Comparison of ENCODE assay signal across 10 cellular contexts in genomic region chr17:50918071-50918932, GRCh38. TPM values are rescaled to one million over a fixed set of nuclear protein-coding genes. Genes with fewer than 3 reads are reported as not detected.
DNase-seq lines count a peak whose midpoint lies in the region; ATAC-seq, FAIRE-seq and TF ChIP-seq lines count a peak whose summit lies in the region.
"Had no signal": no experiment of that assay in that cellular context is flagged by ENCODE, and none has a peak within 500 bp of the region (broad histone marks: within the 10 kb centered on the region; RNA-seq: fewer than 3 reads in every experiment).

No MANE protein-coding gene starts in this region.

- WGBS in esophagus muscularis mucosa: no CpG with 5 or more reads among the region's 21 CpGs
- WGBS in pancreas, 2 donors: 59 to 63% methylated on average over 19 to 21 of the region's 21 CpGs

- H3K4me3 ChIP-seq in CD4-positive, alpha-beta memory T cell (ENCODE audit: low read length in 2 of 2): no peak overlapping the region
- no peak overlapping the region for H3K4me3 ChIP-seq in esophagus muscularis mucosa
- H3K4me3 ChIP-seq in pancreas: no peak overlapping the region
- no peak overlapping the region for H3K4me3 ChIP-seq in MG63

- H3K27ac ChIP-seq in CD4-positive, alpha-beta memory T cell (ENCODE audit: low read depth, low read length): peak overlapping the region; percentile 75
- H3K27ac ChIP-seq in RWPE1: peak overlapping the region; percentile 78
- peak overlapping the region; percentile 81 to 87 (median 86) for H3K27ac ChIP-seq in esophagus muscularis mucosa (replicated peaks in 1 of 4)
- peak overlapping the region; percentile 87 to 90 (median 88) for H3K27ac ChIP-seq in pancreas

- no peaks in the 10 kb centered on the region for H3K27me3 Mint-ChIP-seq in CD4-positive, alpha-beta memory T cell

- TF ChIP-seq EP300 in esophagus muscularis mucosa (IDR thresholded peaks at IDR 0.05): no peak

- H3K36me3 Mint-ChIP-seq in CD4-positive, alpha-beta memory T cell: no peaks in the 10 kb centered on the region

- H3K4me3 Mint-ChIP-seq in CD4-positive, alpha-beta memory T cell: no peak overlapping the region

- FAIRE-seq in pancreas (lab: Jason Lieb, UNC): no peak

- peaks cover 18 to 56% (median 43%) of the 10 kb centered on the region in 4 donors for H3K4me1 Mint-ChIP-seq in CD4-positive, alpha-beta memory T cell

- peaks cover 43% of the 10 kb centered on the region for H3K4me1 ChIP-seq in CD4-positive, alpha-beta memory T cell (ENCODE audit: insufficient read depth, low read length)
- H3K4me1 ChIP-seq in esophagus muscularis mucosa (peaks cover 34 to 68% (median 63%) of the 10 kb centered on the region in 4 donors), pancreas (peaks cover 52 to 60% (median 56%) of the 10 kb centered on the region in 3 donors)

- CTCF ChIA-PET in CD4-positive, alpha-beta memory T cell (lab: Charles Lee; ENCODE audit: partially characterized antibody): interaction anchor here (0.9 to 3.4 kb wide), 2 partner anchors 52 to 65 kb away, joined by 6 to 14 read pairs; partner anchors contain the start of gene TOB1
- CTCF ChIA-PET in RWPE1 (lab: Yijun Ruan, JAX): no interaction called here

- no peak for TF ChIP-seq POLR2A in esophagus muscularis mucosa (IDR thresholded peaks at IDR 0.05; ENCODE audit: low read depth)

- no peaks in the 10 kb centered on the region for H3K9me3 Mint-ChIP-seq in CD4-positive, alpha-beta memory T cell

- no peaks in the 10 kb centered on the region for H3K9me3 ChIP-seq in CD4-positive, alpha-beta memory T cell (ENCODE audit: control insufficient read depth in 1 of 2, low read length in 2 of 2)
- no peaks in the 10 kb centered on the region for H3K9me3 ChIP-seq in esophagus muscularis mucosa
- H3K9me3 ChIP-seq in pancreas: no peaks in the 10 kb centered on the region
- H3K9me3 ChIP-seq in MG63: no peaks in the 10 kb centered on the region

- no peak for DNase-seq in CD4-positive, alpha-beta memory T cell
- DNase-seq in RWPE1 (ENCODE audit: low spot score) (no peak), esophagus muscularis mucosa (ENCODE audit: extremely low spot score) (no peak), pancreas (peak in 1 of 6 donors; percentile 73), MG63 (no peak), NCI-H1930 (lab: John Stamatoyannopoulos, UW) (no peak)
- DNase-seq: effector CD8-positive, alpha-beta T cell; left cardiac atrium had no signal

- peak overlapping the region; percentile 60 to 99 (median 97) for H3K27ac Mint-ChIP-seq in CD4-positive, alpha-beta memory T cell

- H3K27me3 ChIP-seq in CD4-positive, alpha-beta memory T cell (ENCODE audit: insufficient read depth, low read length): no peaks in the 10 kb centered on the region
- no peaks in the 10 kb centered on the region for H3K27me3 ChIP-seq in esophagus muscularis mucosa
- H3K27me3 ChIP-seq in pancreas: no peaks in the 10 kb centered on the region
- H3K27me3 ChIP-seq in MG63: no peaks in the 10 kb centered on the region

- no peaks in the 10 kb centered on the region for H3K36me3 ChIP-seq in CD4-positive, alpha-beta memory T cell (ENCODE audit: insufficient read depth, low read length)
- H3K36me3 ChIP-seq in esophagus muscularis mucosa (no peaks in the 10 kb centered on the region), pancreas (no peaks in the 10 kb centered on the region), MG63 (no peaks in the 10 kb centered on the region)

- intact Hi-C loops in CD4-positive, alpha-beta memory T cell (cut with micrococcal nuclease): no loop called here
- intact Hi-C loops in esophagus muscularis mucosa (cut with DNase I): no loop called here
- intact Hi-C loops in pancreas (cut with DNase I): loop anchor here in 1 of 3 donors (10.0 kb wide), 1 partner anchor 54 kb away; the partner anchor contains the start of gene TOB1

- POLR2A ChIA-PET in CD4-positive, alpha-beta memory T cell (lab: Charles Lee; ENCODE audit: partially characterized antibody): interaction anchor here (0.7 to 33.8 kb wide), 10 partner anchors 8 to 56 kb away, joined by 3 to 688 read pairs (median 6); partner anchors contain the start of gene TOB1
- POLR2A ChIA-PET in RWPE1 (lab: Yijun Ruan, JAX; ENCODE audit: low non-redundant PET): no interaction called here

- ATAC-seq in pancreas (no peak), GM21360 (IDR thresholded peaks at IDR 0.05; ENCODE audit: unreplicated experiment) (no peak)
- ATAC-seq in activated CD4-positive, CD25-positive, alpha-beta regulatory T cell treated with anti-CD3 and anti-CD28 coated beads, Interleukin-2, amount 50 U/mL, for 24 hours: no peak

- TF ChIP-seq CTCF in RWPE1 (conservative IDR thresholded peaks at IDR 0.05; ENCODE audit: low read depth) (no peak), esophagus muscularis mucosa (IDR thresholded peaks at IDR 0.05) (no peak), pancreas (IDR thresholded peaks at IDR 0.05) (no peak)

RNA-seq across cellular contexts. Expression of gene TOB1, which starts 52.1 kb away (rescaled TPM):
- total RNA-seq in CD4-positive, alpha-beta memory T cell: 100 to 1,000 TPM in 1 of 2 experiments, 10 to 100 TPM in 1; 93.7 to 104 TPM
- polyA plus RNA-seq in CD4-positive, alpha-beta memory T cell: 100 to 1,000 TPM in 1 of 2 donors, 10 to 100 TPM in 1; 74.3 to 102 TPM
- total RNA-seq in esophagus muscularis mucosa: 10 to 100 TPM; 26.7 to 34.4 (median 31.0) TPM
- 100 to 1,000 TPM in 3 of 6 donors, 10 to 100 TPM in 3; 65.9 to 157 (median 99.0) TPM for total RNA-seq in pancreas
- 10 to 100 TPM; 33.1 to 45.8 TPM for polyA plus RNA-seq in pancreas
- 16.0 and 17.5 TPM in 2 replicates for total RNA-seq in MG63 (2014; rRNA removed; shearing (Covaris generic); ENCODE audit: low replicate concordance)
